ENCODE assay signal across 16 cellular contexts in the genomic region with DNA sequence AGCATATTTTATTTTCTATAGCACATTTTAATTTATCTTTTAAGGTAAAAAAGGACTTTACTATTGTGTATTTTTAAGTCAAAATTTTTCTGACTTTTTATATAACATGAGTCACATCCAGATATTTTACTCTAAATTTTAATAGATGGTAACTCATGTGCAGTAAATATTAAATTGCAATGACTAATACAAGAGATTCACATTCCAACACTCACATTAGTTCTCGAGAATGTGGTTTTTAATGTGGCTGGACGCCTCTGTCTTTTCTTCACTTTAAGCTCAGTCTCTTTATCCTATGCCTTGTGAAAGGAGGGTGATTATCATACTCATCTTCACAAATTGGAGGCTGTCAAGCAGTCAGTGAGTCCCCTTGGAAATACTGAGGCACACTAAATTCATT.
DNase-seq lines count a peak whose midpoint lies in the region; ATAC-seq and TF ChIP-seq lines count a peak whose summit lies in the region.
"Had no signal": no experiment of that assay in that cellular context is flagged by ENCODE, and none has a peak within 500 bp of the region (broad histone marks: within the 10 kb centered on the region; RNA-seq: fewer than 3 reads in every experiment).

No MANE protein-coding gene starts in this region.

- no peak overlapping the region for H3K27ac ChIP-seq in mammary epithelial cell (ENCODE audit: insufficient read depth, low read depth, low read length)
- H3K27ac ChIP-seq in foreskin keratinocyte: no peak overlapping the region
- H3K27ac ChIP-seq: 22Rv1, SJSA1 had no signal

- H3K4me3 ChIP-seq in mammary epithelial cell (replicated peaks in 1 of 3; ENCODE audit: insufficient read depth in 1 of 3, low read depth in 2 of 3, low read length in 3 of 3): no peak overlapping the region
- H3K4me3 ChIP-seq: SJSA1 had no signal

- no peaks in the 10 kb centered on the region for H3K27me3 ChIP-seq in mammary epithelial cell (ENCODE audit: insufficient read depth, low read length)
- no peaks in the 10 kb centered on the region for H3K27me3 ChIP-seq in foreskin keratinocyte
- H3K27me3 ChIP-seq: SJSA1 had no signal

- H3K36me3 ChIP-seq in mammary epithelial cell (ENCODE audit: insufficient read depth, low read length): no peaks in the 10 kb centered on the region
- H3K36me3 ChIP-seq: SJSA1 had no signal

- peak; percentile 54 for ATAC-seq in foreskin keratinocyte

- no peaks in the 10 kb centered on the region for H3K27me3 Mint-ChIP-seq in MCF 10A (ENCODE audit: insufficient read depth, unreplicated experiment)

- no peak overlapping the region for H3K9ac ChIP-seq in mammary epithelial cell (ENCODE audit: insufficient read depth, low read length)

- BruUV-seq in mammary epithelial cell (replicated peaks; lab: Mats Ljungman, UMichigan) (no TSS peak), MCF 10A (replicated peaks; lab: Mats Ljungman, UMichigan) (no TSS peak)

- WGBS in mammary epithelial cell (ENCODE audit: low coverage, missing lambda C conversion rate): 64% methylated on average over 2 of the region's 2 CpGs

- H3K4me1 Mint-ChIP-seq in MCF 10A (ENCODE audit: insufficient read depth, unreplicated experiment): peaks cover 6% of the 10 kb centered on the region

- CTCF ChIA-PET in mammary epithelial cell (lab: Charles Lee; ENCODE audit: low non-redundant PET) (no interaction called here), MCF 10A (lab: Yijun Ruan, JAX) (no interaction called here)

- POLR2A ChIA-PET in MCF 10A (lab: Yijun Ruan, JAX): no interaction called here

- dilution Hi-C loops in mammary epithelial cell (cut with HindIII; ENCODE audit: low sequenced_read_pairs): no loop called here

- in situ Hi-C loops in mammary epithelial cell (cut with MboI; ENCODE audit: low sequenced_read_pairs in 2 of 2) (no loop called here), GM13977 (cut with MboI; ENCODE audit: low pct_unique_long_range_greater_than_20kb, low sequenced_read_pairs, unreplicated experiment) (no loop called here)

- no peaks in the 10 kb centered on the region for H3K9me3 ChIP-seq in mammary epithelial cell (replicated peaks; ENCODE audit: insufficient read depth, low read length)
- H3K9me3 ChIP-seq: SJSA1 had no signal

- H3K9me3 Mint-ChIP-seq in MCF 10A (ENCODE audit: unreplicated experiment): no peaks in the 10 kb centered on the region

- no peak overlapping the region for H3K4me2 ChIP-seq in mammary epithelial cell (ENCODE audit: insufficient read depth, low read depth, low read length)

- no peak overlapping the region for H3K27ac Mint-ChIP-seq in MCF 10A (ENCODE audit: low read depth, unreplicated experiment)
- H3K27ac Mint-ChIP-seq: CD14-positive monocyte had no signal

- H3K4me1 ChIP-seq in mammary epithelial cell (ENCODE audit: insufficient read depth, low read length): peaks cover 10% of the 10 kb centered on the region
- H3K4me1 ChIP-seq in foreskin keratinocyte: peaks cover 13% of the 10 kb centered on the region
- H3K4me1 ChIP-seq: SJSA1 had no signal

- TF ChIP-seq CTCF in mammary epithelial cell (conservative IDR thresholded peaks at IDR 0.05 in 1 of 2, IDR thresholded peaks at IDR 0.05 in 1 of 2; ENCODE audit: extremely low read depth in 1 of 2, insufficient read depth in 1 of 2, low read depth in 1 of 2, low read length in 2 of 2) (no peak), MCF 10A (IDR thresholded peaks at IDR 0.05; ENCODE audit: unreplicated experiment) (no peak), foreskin keratinocyte (conservative IDR thresholded peaks at IDR 0.05) (no peak), GM13977 (IDR thresholded peaks at IDR 0.05; ENCODE audit: extremely low read depth, insufficient read depth, missing control alignments) (no peak)

- H2AFZ ChIP-seq in mammary epithelial cell (ENCODE audit: low read depth, low read length): no peak overlapping the region

- DNase-seq in mammary epithelial cell: peak; percentile 31
- no peak for DNase-seq in MCF 10A (ENCODE audit: unreplicated experiment)
- DNase-seq in HS-5 (ENCODE audit: low read depth): peak; percentile 8
- peak; percentile 37 to 61 for DNase-seq in foreskin keratinocyte
- DNase-seq in NCI-H524 treated with DMSO at 0.1 percent for 48 hours (lab: John Stamatoyannopoulos, UW): no peak
- no peak for DNase-seq in GM19238 (ENCODE audit: insufficient read length, low spot score)
- DNase-seq in GM13977 (ENCODE audit: low spot score): no peak
- DNase-seq in SK-N-DZ (ENCODE audit: low spot score): no peak
- DNase-seq: GOT3, NCI-H1105 treated with DMSO at 0.1 percent for 48 hours, NCI-H187, NCI-H69, SW 1271 had no signal

- no peaks in the 10 kb centered on the region for H3K36me3 Mint-ChIP-seq in MCF 10A (ENCODE audit: insufficient read depth, unreplicated experiment)

- H4K20me1 ChIP-seq in mammary epithelial cell (ENCODE audit: insufficient read depth, low read length): no peaks in the 10 kb centered on the region

- no peak overlapping the region for H3K4me3 Mint-ChIP-seq in MCF 10A (ENCODE audit: unreplicated experiment)
- H3K4me3 Mint-ChIP-seq: CD14-positive monocyte had no signal

- H3K79me2 ChIP-seq in mammary epithelial cell (ENCODE audit: insufficient read depth, low read length): no peaks in the 10 kb centered on the region

- intact Hi-C loops in mammary epithelial cell (cut with micrococcal nuclease): no loop called here
- intact Hi-C loops in MCF 10A (cut with micrococcal nuclease): no loop called here

Comparison
In these comparisons a context has a peak if more than half of its experiments do, and no peak if none do; other contexts are left out.
1. DNase-seq: peak in mammary epithelial cell (single experiment), HS-5 (single experiment) and foreskin keratinocyte (2 of 2); none in MCF 10A (single experiment), NCI-H524 treated with DMSO at 0.1 percent for 48 hours (single experiment), GM19238 (single experiment), GM13977 (single experiment) and SK-N-DZ (single experiment).